In genomic region chr17:32516450-32516849, GRCh38 we compare ENCODE assay signal across 12 cellular contexts. TPM values are rescaled to one million over a fixed set of nuclear protein-coding genes. Genes with fewer than 3 reads are reported as not detected.
A peak's percentile ranks its signal among the peaks of the same experiment; 100 is the strongest.
DNase-seq lines count a peak whose midpoint lies in the region; ATAC-seq and TF ChIP-seq lines count a peak whose summit lies in the region.
"Had no signal": no experiment of that assay in that cellular context is flagged by ENCODE, and none has a peak within 500 bp of the region (broad histone marks: within the 10 kb centered on the region; RNA-seq: fewer than 3 reads in every experiment).

No MANE protein-coding gene starts in this region.

- H3K27ac ChIP-seq in temporal lobe (ENCODE audit: low read depth, low read length): peak overlapping the region; percentile 62

- ATAC-seq in left cardiac atrium (no peak), HG03442 (IDR thresholded peaks at IDR 0.05; ENCODE audit: unreplicated experiment) (no peak)

- no peaks in the 10 kb centered on the region for H3K36me3 Mint-ChIP-seq in brain

- H3K4me1 Mint-ChIP-seq in brain: peaks cover 75% of the 10 kb centered on the region

- H3K27me3 Mint-ChIP-seq in brain: peaks cover 4% of the 10 kb centered on the region

- no peak for TF ChIP-seq CTCF in brain (conservative IDR thresholded peaks at IDR 0.05)

- intact Hi-C loops in cardiac septum (cut with DNase I) (loop anchor here (5.0 to 10.0 kb wide), 2 partner anchors 34 to 358 kb away; partner anchors contain the start of gene MYO1D), left cardiac atrium (cut with DNase I) (no loop called here)

- DNase-seq in cardiac septum (ENCODE audit: low spot score) (peak; percentile 38), left cardiac atrium (no peak), NCI-H2227 treated with DMSO at 0.1 percent for 48 hours (lab: John Stamatoyannopoulos, UW) (peak; percentile 21), hypothalamus (lab: John Stamatoyannopoulos, UW) (no peak), NOMO-1 treated with DMSO at 0.1 percent for 48 hours (lab: John Stamatoyannopoulos, UW; ENCODE audit: unreplicated experiment) (no peak)
- DNase-seq: activated CD4-positive, alpha-beta T cell treated with anti-CD3 and anti-CD28 coated beads, Interleukin-2, amount 50 U/mL, for 1 hour; endodermal cell; hippocampal formation; stimulated activated CD4-positive, alpha-beta T cell treated with anti-CD3 and anti-CD28 coated beads, Interleukin-12 subunit alpha, Interleukin-12 subunit beta, amount 100 ng/mL, for 4 hours had no signal

- peak overlapping the region in 2 of 5 experiments; percentile 30 to 57 for H3K4me3 Mint-ChIP-seq in brain
- H3K4me3 Mint-ChIP-seq: endodermal cell had no signal

- peak overlapping the region; percentile 90 to 100 (median 95) for H3K27ac Mint-ChIP-seq in brain

- H3K9me3 Mint-ChIP-seq in brain: no peaks in the 10 kb centered on the region
- H3K9me3 Mint-ChIP-seq: endodermal cell had no signal

RNA-seq across cellular contexts. Expression of gene CDK5R1, which starts 29.7 kb away (rescaled TPM):
- total RNA-seq in cardiac septum: 1.5 TPM
- 1 to 10 TPM; 1.4 to 1.7 TPM for total RNA-seq in left cardiac atrium
- polyA plus RNA-seq in brain (ENCODE audit: insufficient read depth, low read depth, low replicate concordance): 71.1 TPM
- total RNA-seq in temporal lobe: 224 TPM

Comparison
In these comparisons a context has a peak if more than half of its experiments do, and no peak if none do; other contexts are left out.
1. DNase-seq: peak in cardiac septum (single experiment) and NCI-H2227 treated with DMSO at 0.1 percent for 48 hours (single experiment); none in left cardiac atrium (single experiment), hypothalamus (0 of 51) and NOMO-1 treated with DMSO at 0.1 percent for 48 hours (single experiment).
2. RNA of gene CDK5R1, which starts 29.7 kb away (total RNA-seq): 224 TPM in temporal lobe (single experiment); 1.4 to 1.7 TPM in left cardiac atrium and 1.5 TPM in cardiac septum (single experiment); every median in the first group is over 10 times any median in the second.